In genomic region chr21:35229290-35229689, GRCh38 we compare ENCODE assay signal across 2 cellular contexts.
A peak's percentile ranks its signal among the peaks of the same experiment; 100 is the strongest.
TF ChIP-seq lines count a peak whose summit lies in the region.

No MANE protein-coding gene starts in this region.

TF ChIP-seq in liver, 16 proteins besides CTCF, POLR2A, EP300 and RAD21 (continued from another document):
- no peak for TF ChIP-seq TAF1 (conservative IDR thresholded peaks at IDR 0.05)
- no peak for TF ChIP-seq JUND (IDR thresholded peaks at IDR 0.05)
- no peak for TF ChIP-seq REST (IDR thresholded peaks at IDR 0.05)
- no peak for TF ChIP-seq MAX (IDR thresholded peaks at IDR 0.05)
- peak in 1 of 2 donors; percentile 8 for TF ChIP-seq RXRA (IDR thresholded peaks at IDR 0.05)
- no peak for TF ChIP-seq EGR1 (IDR thresholded peaks at IDR 0.05; ENCODE audit: low read depth in 2 of 2)
- TF ChIP-seq FOXA1 (IDR thresholded peaks at IDR 0.05), result no peak
- TF ChIP-seq FOXA2 (IDR thresholded peaks at IDR 0.05), result no peak
- TF ChIP-seq ZBTB33 (IDR thresholded peaks at IDR 0.05), result no peak
- TF ChIP-seq YY1 (IDR thresholded peaks at IDR 0.05), result no peak
- TF ChIP-seq HNF4A (conservative IDR thresholded peaks at IDR 0.05), result no peak
- TF ChIP-seq ATF3 (IDR thresholded peaks at IDR 0.05), result no peak
- no peak for TF ChIP-seq HNF4G (IDR thresholded peaks at IDR 0.05)

TF ChIP-seq in HepG2, 621 proteins besides CTCF, POLR2A, EP300 and RAD21 (continued from another document):
- TF ChIP-seq THAP9 (CRISPR knock-in tag; IDR thresholded peaks at IDR 0.05; ENCODE audit: borderline replicate concordance) (no peak), NFAT5 (CRISPR knock-in tag; IDR thresholded peaks at IDR 0.05) (no peak)
